In genomic region chr2:238594796-238595749, GRCh38 we compare ENCODE assay signal across 16 cellular contexts.
"Had no signal": no experiment of that assay in that cellular context is flagged by ENCODE, and none has a peak within 500 bp of the region (broad histone marks: within the 10 kb centered on the region; RNA-seq: fewer than 3 reads in every experiment).

No MANE protein-coding gene starts in this region.

- H3K27ac Mint-ChIP-seq: activated naive CD8-positive, alpha-beta T cell treated with anti-CD3 and anti-CD28 coated beads, Interleukin-2, amount 10 ng/mL, durations not matched to agents 7 days and 5 days; naive thymus-derived CD4-positive, alpha-beta T cell; stimulated activated naive CD8-positive, alpha-beta T cell treated with anti-CD3 and anti-CD28 coated beads, Interleukin-15, Interleukin-2, amounts not matched to agents 100 ng/mL and 50 ng/mL, for 24 hours had no signal

- ATAC-seq: body of pancreas; left lung; naive thymus-derived CD4-positive, alpha-beta T cell had no signal

- H3K36me3 ChIP-seq: left lung, suprapubic skin, transverse colon, uterus had no signal

- H3K9me3 Mint-ChIP-seq: activated naive CD8-positive, alpha-beta T cell treated with anti-CD3 and anti-CD28 coated beads, Interleukin-2, amount 10 ng/mL, durations not matched to agents 7 days and 5 days; naive thymus-derived CD4-positive, alpha-beta T cell; stimulated activated naive CD8-positive, alpha-beta T cell treated with anti-CD3 and anti-CD28 coated beads, Interleukin-15, Interleukin-2, amounts not matched to agents 100 ng/mL and 50 ng/mL, for 24 hours had no signal

- H3K27ac ChIP-seq: body of pancreas had no signal

- H3K4me3 ChIP-seq: body of pancreas, coronary artery, left lung, suprapubic skin, transverse colon, uterus had no signal

- H3K27me3 Mint-ChIP-seq: activated naive CD8-positive, alpha-beta T cell treated with anti-CD3 and anti-CD28 coated beads, Interleukin-2, amount 10 ng/mL, durations not matched to agents 7 days and 5 days; stimulated activated naive CD8-positive, alpha-beta T cell treated with anti-CD3 and anti-CD28 coated beads, Interleukin-15, Interleukin-2, amounts not matched to agents 100 ng/mL and 50 ng/mL, for 24 hours had no signal

- H3K36me3 Mint-ChIP-seq: activated naive CD8-positive, alpha-beta T cell treated with anti-CD3 and anti-CD28 coated beads, Interleukin-2, amount 10 ng/mL, durations not matched to agents 7 days and 5 days; naive thymus-derived CD4-positive, alpha-beta T cell had no signal

- H3K9me3 ChIP-seq: body of pancreas, left lung, suprapubic skin, transverse colon, uterus had no signal

- H3K4me1 Mint-ChIP-seq: activated naive CD8-positive, alpha-beta T cell treated with anti-CD3 and anti-CD28 coated beads, Interleukin-2, amount 10 ng/mL, durations not matched to agents 7 days and 5 days had no signal

- H3K4me3 Mint-ChIP-seq: activated naive CD8-positive, alpha-beta T cell treated with anti-CD3 and anti-CD28 coated beads, Interleukin-2, amount 10 ng/mL, durations not matched to agents 7 days and 5 days; naive thymus-derived CD4-positive, alpha-beta T cell; stimulated activated naive CD8-positive, alpha-beta T cell treated with anti-CD3 and anti-CD28 coated beads, Interleukin-15, Interleukin-2, amounts not matched to agents 100 ng/mL and 50 ng/mL, for 24 hours had no signal

- DNase-seq: activated CD4-positive, alpha-beta T cell treated with anti-CD3 and anti-CD28 coated beads, Interleukin-2, amount 50 U/mL, for 48 hours; activated naive CD4-positive, alpha-beta T cell treated with Interleukin-2 at 50 U/mL for 16 hours; activated naive CD8-positive, alpha-beta T cell treated with anti-CD3 and anti-CD28 coated beads, Interleukin-2, amount 10 ng/mL, durations not matched to agents 7 days and 5 days; body of pancreas; left lung; naive thymus-derived CD4-positive, alpha-beta T cell; nucleus accumbens; retina; stimulated activated CD4-positive, alpha-beta T cell treated with anti-CD3 and anti-CD28 coated beads, Interleukin-2, amount 100 ng/mL, for 24 hours; transverse colon; uterus had no signal

- H3K27me3 ChIP-seq: body of pancreas, left lung, suprapubic skin, transverse colon, uterus had no signal

- FAIRE-seq: frontal cortex, TTC549 had no signal
